ENCODE assay signal across 1 cellular context in the genomic region with DNA sequence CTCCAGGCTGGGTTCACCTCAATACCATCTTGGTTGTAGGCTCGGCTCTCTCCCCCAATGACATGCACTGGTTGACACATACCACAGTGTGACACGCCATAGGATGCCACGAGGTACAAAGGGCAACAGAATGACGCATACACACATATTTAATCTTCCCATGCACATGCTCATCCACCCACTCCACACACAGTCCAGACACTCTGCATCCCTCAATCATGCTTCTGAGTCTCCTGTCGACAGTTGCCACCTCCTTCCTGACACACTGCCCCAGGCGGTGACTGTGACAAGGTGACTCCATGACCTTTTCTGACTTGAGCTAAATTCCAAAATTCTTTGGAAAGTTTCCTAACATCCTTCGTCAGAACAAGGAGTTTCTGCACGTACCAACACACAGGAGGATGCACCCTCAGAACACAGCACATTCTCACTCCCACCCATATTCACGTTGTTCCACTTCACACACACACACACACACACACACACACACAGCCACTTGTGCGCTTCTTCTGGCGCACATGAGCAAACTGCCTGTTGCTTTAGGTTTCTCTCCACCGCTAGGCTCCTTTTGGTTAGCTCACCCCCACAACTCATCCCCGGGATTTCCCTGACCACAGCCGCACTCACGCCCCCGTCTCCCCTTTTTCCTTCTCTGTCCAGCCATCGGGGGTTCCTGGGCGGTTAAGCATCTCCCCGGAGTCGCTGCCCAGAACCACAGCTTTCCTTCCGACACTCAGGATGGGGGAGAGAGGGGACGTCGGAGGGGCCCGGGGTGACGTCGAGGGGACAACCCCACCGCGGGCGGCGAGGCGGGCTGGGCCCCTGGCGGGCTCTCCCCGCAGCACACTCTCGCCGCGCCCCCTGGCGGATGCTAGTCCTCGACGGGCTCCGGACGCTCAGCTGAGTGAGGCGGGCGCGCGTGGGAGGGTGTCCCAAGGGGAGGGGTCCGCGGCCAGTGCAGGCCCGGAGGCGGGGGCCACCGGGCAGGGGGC.
TF ChIP-seq lines count a peak whose summit lies in the region.

No MANE protein-coding gene starts in this region.

TF ChIP-seq in GM12878, 131 proteins besides CTCF, POLR2A, EP300 and RAD21 (continued from another document and continues in another):
- TF ChIP-seq CUX1 (IDR thresholded peaks at IDR 0.05; ENCODE audit: insufficient replicate concordance, low read depth, low read length) (no peak), LARP7 (IDR thresholded peaks at IDR 0.05) (no peak), JUNB (IDR thresholded peaks at IDR 0.05) (no peak), SMARCA5 (IDR thresholded peaks at IDR 0.05) (0 out of 2 replicates have a peak, but pooled peaks have one; percentile 15), RUNX3 (IDR thresholded peaks at IDR 0.05; ENCODE audit: low read length) (peak; percentile 97), EED (IDR thresholded peaks at IDR 0.05; ENCODE audit: low read depth) (peak; percentile 97), MYB (IDR thresholded peaks at IDR 0.05; ENCODE audit: borderline replicate concordance, low read depth, low read length) (no peak), ZBTB4 (CRISPR knock-in tag; IDR thresholded peaks at IDR 0.05) (no peak), GATAD2B (conservative IDR thresholded peaks at IDR 0.05; ENCODE audit: low read depth) (peak; percentile 54), NR2C2 (IDR thresholded peaks at IDR 0.05; ENCODE audit: borderline replicate concordance, control insufficient read depth, insufficient read length, low read depth) (no peak), ATF7 (IDR thresholded peaks at IDR 0.05; ENCODE audit: low read depth) (peak; percentile 62; the same call in 1 of the 2 replicates), CHD4 (IDR thresholded peaks at IDR 0.05) (no peak), RFX5 (IDR thresholded peaks at IDR 0.05; ENCODE audit: low read depth, low read length) (no peak), BCL11A (IDR thresholded peaks at IDR 0.05; ENCODE audit: low read depth, low read length) (no peak), TBL1XR1 (IDR thresholded peaks at IDR 0.05; ENCODE audit: low read depth, low read length) (no peak), GABPA (IDR thresholded peaks at IDR 0.05; ENCODE audit: low read depth) (no peak), ZNF274 (IDR thresholded peaks at IDR 0.05; ENCODE audit: insufficient read depth, insufficient read length) (no peak), SREBF2 (IDR thresholded peaks at IDR 0.05; ENCODE audit: low read length) (no peak), KLF5 (IDR thresholded peaks at IDR 0.05; ENCODE audit: partially characterized antibody) (no peak), MTA3 (IDR thresholded peaks at IDR 0.05; ENCODE audit: borderline replicate concordance, low read length) (no peak; the same call in 1 of the 2 replicates), MXI1 (IDR thresholded peaks at IDR 0.05; ENCODE audit: low read depth, low read length) (no peak), ZZZ3 (IDR thresholded peaks at IDR 0.05; ENCODE audit: control insufficient read depth, insufficient read length, low read depth) (no peak), IRF4 (IDR thresholded peaks at IDR 0.05; ENCODE audit: low read depth, low read length) (0 out of 2 replicates have a peak, but pooled peaks have one; percentile 5), SP1 (IDR thresholded peaks at IDR 0.05; ENCODE audit: low read depth, low read length) (no peak), NFIC (IDR thresholded peaks at IDR 0.05; ENCODE audit: low read depth, low read length) (peak; percentile 68; the same call in 1 of the 2 replicates), POLR2AphosphoS2 (IDR thresholded peaks at IDR 0.05; ENCODE audit: low read depth, low read length) (no peak), CREM (IDR thresholded peaks at IDR 0.05; ENCODE audit: low read depth) (peak; percentile 77), CBFB (IDR thresholded peaks at IDR 0.05; ENCODE audit: low read depth) (peak; percentile 91), YY1 (IDR thresholded peaks at IDR 0.05; ENCODE audit: low read depth, low read length) (peak; percentile 21; the same call in 1 of the 2 replicates), NBN (IDR thresholded peaks at IDR 0.05) (peak; percentile 85), PML (IDR thresholded peaks at IDR 0.05; ENCODE audit: low read length) (peak; percentile 43; the same call in 1 of the 2 replicates), STAT1 (conservative IDR thresholded peaks at IDR 0.05) (no peak)
- TF ChIP-seq, protein P1, sequence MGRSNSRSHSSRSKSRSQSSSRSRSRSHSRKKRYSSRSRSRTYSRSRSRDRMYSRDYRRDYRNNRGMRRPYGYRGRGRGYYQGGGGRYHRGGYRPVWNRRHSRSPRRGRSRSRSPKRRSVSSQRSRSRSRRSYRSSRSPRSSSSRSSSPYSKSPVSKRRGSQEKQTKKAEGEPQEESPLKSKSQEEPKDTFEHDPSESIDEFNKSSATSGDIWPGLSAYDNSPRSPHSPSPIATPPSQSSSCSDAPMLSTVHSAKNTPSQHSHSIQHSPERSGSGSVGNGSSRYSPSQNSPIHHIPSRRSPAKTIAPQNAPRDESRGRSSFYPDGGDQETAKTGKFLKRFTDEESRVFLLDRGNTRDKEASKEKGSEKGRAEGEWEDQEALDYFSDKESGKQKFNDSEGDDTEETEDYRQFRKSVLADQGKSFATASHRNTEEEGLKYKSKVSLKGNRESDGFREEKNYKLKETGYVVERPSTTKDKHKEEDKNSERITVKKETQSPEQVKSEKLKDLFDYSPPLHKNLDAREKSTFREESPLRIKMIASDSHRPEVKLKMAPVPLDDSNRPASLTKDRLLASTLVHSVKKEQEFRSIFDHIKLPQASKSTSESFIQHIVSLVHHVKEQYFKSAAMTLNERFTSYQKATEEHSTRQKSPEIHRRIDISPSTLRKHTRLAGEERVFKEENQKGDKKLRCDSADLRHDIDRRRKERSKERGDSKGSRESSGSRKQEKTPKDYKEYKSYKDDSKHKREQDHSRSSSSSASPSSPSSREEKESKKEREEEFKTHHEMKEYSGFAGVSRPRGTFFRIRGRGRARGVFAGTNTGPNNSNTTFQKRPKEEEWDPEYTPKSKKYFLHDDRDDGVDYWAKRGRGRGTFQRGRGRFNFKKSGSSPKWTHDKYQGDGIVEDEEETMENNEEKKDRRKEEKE (IDR thresholded peaks at IDR 0.05) = no peak
- TF ChIP-seq, protein P2, sequence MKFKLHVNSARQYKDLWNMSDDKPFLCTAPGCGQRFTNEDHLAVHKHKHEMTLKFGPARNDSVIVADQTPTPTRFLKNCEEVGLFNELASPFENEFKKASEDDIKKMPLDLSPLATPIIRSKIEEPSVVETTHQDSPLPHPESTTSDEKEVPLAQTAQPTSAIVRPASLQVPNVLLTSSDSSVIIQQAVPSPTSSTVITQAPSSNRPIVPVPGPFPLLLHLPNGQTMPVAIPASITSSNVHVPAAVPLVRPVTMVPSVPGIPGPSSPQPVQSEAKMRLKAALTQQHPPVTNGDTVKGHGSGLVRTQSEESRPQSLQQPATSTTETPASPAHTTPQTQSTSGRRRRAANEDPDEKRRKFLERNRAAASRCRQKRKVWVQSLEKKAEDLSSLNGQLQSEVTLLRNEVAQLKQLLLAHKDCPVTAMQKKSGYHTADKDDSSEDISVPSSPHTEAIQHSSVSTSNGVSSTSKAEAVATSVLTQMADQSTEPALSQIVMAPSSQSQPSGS (IDR thresholded peaks at IDR 0.05; ENCODE audit: low read length) = no peak
- TF ChIP-seq, protein P3, sequence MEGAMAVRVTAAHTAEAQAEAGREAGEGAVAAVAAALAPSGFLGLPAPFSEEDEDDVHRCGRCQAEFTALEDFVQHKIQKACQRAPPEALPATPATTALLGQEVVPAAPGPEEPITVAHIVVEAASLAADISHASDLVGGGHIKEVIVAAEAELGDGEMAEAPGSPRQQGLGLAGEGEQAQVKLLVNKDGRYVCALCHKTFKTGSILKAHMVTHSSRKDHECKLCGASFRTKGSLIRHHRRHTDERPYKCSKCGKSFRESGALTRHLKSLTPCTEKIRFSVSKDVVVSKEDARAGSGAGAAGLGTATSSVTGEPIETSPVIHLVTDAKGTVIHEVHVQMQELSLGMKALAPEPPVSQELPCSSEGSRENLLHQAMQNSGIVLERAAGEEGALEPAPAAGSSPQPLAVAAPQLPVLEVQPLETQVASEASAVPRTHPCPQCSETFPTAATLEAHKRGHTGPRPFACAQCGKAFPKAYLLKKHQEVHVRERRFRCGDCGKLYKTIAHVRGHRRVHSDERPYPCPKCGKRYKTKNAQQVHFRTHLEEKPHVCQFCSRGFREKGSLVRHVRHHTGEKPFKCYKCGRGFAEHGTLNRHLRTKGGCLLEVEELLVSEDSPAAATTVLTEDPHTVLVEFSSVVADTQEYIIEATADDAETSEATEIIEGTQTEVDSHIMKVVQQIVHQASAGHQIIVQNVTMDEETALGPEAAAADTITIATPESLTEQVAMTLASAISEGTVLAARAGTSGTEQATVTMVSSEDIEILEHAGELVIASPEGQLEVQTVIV (IDR thresholded peaks at IDR 0.05; ENCODE audit: borderline replicate concordance, partially characterized antibody) = no peak
- TF ChIP-seq, protein P4, sequence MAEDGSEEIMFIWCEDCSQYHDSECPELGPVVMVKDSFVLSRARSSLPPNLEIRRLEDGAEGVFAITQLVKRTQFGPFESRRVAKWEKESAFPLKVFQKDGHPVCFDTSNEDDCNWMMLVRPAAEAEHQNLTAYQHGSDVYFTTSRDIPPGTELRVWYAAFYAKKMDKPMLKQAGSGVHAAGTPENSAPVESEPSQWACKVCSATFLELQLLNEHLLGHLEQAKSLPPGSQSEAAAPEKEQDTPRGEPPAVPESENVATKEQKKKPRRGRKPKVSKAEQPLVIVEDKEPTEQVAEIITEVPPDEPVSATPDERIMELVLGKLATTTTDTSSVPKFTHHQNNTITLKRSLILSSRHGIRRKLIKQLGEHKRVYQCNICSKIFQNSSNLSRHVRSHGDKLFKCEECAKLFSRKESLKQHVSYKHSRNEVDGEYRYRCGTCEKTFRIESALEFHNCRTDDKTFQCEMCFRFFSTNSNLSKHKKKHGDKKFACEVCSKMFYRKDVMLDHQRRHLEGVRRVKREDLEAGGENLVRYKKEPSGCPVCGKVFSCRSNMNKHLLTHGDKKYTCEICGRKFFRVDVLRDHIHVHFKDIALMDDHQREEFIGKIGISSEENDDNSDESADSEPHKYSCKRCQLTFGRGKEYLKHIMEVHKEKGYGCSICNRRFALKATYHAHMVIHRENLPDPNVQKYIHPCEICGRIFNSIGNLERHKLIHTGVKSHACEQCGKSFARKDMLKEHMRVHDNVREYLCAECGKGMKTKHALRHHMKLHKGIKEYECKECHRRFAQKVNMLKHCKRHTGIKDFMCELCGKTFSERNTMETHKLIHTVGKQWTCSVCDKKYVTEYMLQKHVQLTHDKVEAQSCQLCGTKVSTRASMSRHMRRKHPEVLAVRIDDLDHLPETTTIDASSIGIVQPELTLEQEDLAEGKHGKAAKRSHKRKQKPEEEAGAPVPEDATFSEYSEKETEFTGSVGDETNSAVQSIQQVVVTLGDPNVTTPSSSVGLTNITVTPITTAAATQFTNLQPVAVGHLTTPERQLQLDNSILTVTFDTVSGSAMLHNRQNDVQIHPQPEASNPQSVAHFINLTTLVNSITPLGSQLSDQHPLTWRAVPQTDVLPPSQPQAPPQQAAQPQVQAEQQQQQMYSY (CRISPR knock-in tag; IDR thresholded peaks at IDR 0.05) = no peak
